13 cellular contexts compared by ENCODE assay signal in the genomic region with DNA sequence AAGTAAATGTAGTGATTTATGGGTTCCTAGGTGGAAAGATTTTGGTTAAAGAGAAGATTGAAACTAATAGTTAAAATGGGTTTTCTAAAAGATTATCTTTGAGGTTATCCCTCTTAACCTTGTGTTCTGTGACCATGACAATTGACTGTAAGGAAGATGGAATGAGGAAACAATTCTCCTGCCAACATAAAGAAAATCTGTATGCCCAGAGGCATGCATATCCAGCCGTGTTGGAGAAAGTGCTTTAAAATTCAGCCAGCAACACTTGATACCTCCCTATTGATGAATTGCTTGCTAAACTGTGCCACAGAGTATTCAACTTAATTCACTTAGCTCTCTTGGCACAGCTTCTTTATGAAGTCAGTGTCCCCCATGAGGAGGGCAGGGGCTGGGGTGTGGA.
"Had no signal": no experiment of that assay in that cellular context is flagged by ENCODE, and none has a peak within 500 bp of the region (broad histone marks: within the 10 kb centered on the region; RNA-seq: fewer than 3 reads in every experiment).

No MANE protein-coding gene starts in this region.

- H3K27ac ChIP-seq: coronary artery had no signal

- DNase-seq: activated CD4-positive, alpha-beta T cell treated with anti-CD3 and anti-CD28 coated beads for 48 hours; activated CD8-positive, alpha-beta memory T cell treated with anti-CD3 and anti-CD28 coated beads, Interleukin-2, amount 50 U/mL, for 48 hours; activated CD8-positive, alpha-beta T cell treated with anti-CD3 and anti-CD28 coated beads, Interleukin-2, amount 10 ng/mL, durations not matched to agents 7 days and 5 days; activated naive CD4-positive, alpha-beta T cell; activated naive CD8-positive, alpha-beta T cell treated with anti-CD3 and anti-CD28 coated beads, Interleukin-2, amount 50 U/mL, for 24 hours; caudate nucleus; effector CD8-positive, alpha-beta T cell; occipital lobe; stimulated activated CD4-positive, alpha-beta T cell treated with anti-CD3 and anti-CD28 coated beads, Interleukin-2, amount 100 ng/mL, for 24 hours; stimulated activated naive CD4-positive, alpha-beta T cell; trophoblast cell had no signal

- H3K4me3 ChIP-seq: coronary artery had no signal

- ATAC-seq: activated CD8-positive, alpha-beta T cell treated with anti-CD3 and anti-CD28 coated beads, Interleukin-2, amount 10 ng/mL, durations not matched to agents 7 days and 5 days; activated naive CD8-positive, alpha-beta T cell treated with anti-CD3 and anti-CD28 coated beads, Interleukin-2, amount 50 U/mL, for 24 hours; sciatic nerve had no signal
